ENCODE assay signal across 8 cellular contexts in the genomic region with DNA sequence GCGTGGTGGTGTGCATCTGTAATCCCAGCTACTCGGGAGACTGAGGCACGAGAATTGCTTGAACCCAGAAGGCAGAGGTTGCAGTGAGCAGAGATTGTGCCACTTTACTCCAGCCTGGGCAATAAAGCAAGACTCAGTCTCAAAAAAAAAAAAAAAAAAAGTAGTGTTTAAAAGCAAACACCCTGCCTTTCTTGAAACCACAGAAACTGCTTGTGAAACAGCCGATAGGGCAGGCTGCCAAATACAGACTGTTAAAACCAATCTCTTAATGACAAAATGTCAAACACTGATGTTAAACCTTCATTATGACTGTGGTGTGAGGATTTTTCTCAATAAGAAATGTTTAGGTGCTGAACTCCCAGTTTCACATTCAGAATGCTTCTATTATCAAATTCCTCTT.
A peak's percentile ranks its signal among the peaks of the same experiment; 100 is the strongest.
DNase-seq lines count a peak whose midpoint lies in the region; TF ChIP-seq lines count a peak whose summit lies in the region.

No MANE protein-coding gene starts in this region.

- H3K4me3 ChIP-seq in fibroblast of mammary gland (ENCODE audit: control insufficient read depth, low read depth, low read length): no peak overlapping the region

- no peak for TF ChIP-seq CTCF in fibroblast of mammary gland (conservative IDR thresholded peaks at IDR 0.05; ENCODE audit: control insufficient read depth, insufficient read depth, low read depth, low read length)

- peak; percentile 34 for DNase-seq in NK-92 treated with Interleukin-12 subunit alpha and Interleukin-12 subunit beta, amount 100 ng/mL, for 24 hours (lab: John Stamatoyannopoulos, UW)
- DNase-seq in NK-92 (lab: John Stamatoyannopoulos, UW; ENCODE audit: unreplicated experiment) (no peak), NAMALWA (ENCODE audit: low spot score) (peak; percentile 48), fibroblast of mammary gland (ENCODE audit: low read depth) (peak; percentile 63), DMS153 (lab: John Stamatoyannopoulos, UW) (no peak), retina (no peak)
- DNase-seq in activated CD8-positive, alpha-beta memory T cell treated with anti-CD3 and anti-CD28 coated beads for 4 hours (ENCODE audit: low read depth in 2 of 2): peak; percentile 32 to 46
- peak; percentile 57 for DNase-seq in stimulated activated CD8-positive, alpha-beta memory T cell treated with anti-CD3 and anti-CD28 coated beads, Interleukin-12 subunit alpha, Interleukin-12 subunit beta, amount 100 ng/mL, for 24 hours (ENCODE audit: extremely low read depth)

Comparison
In these comparisons a context has a peak if more than half of its experiments do, and no peak if none do; other contexts are left out.
1. DNase-seq: peak in NK-92 treated with Interleukin-12 subunit alpha and Interleukin-12 subunit beta, amount 100 ng/mL, for 24 hours (single experiment), NAMALWA (single experiment), activated CD8-positive, alpha-beta memory T cell treated with anti-CD3 and anti-CD28 coated beads for 4 hours (2 of 2), fibroblast of mammary gland (single experiment) and stimulated activated CD8-positive, alpha-beta memory T cell treated with anti-CD3 and anti-CD28 coated beads, Interleukin-12 subunit alpha, Interleukin-12 subunit beta, amount 100 ng/mL, for 24 hours (single experiment); none in NK-92 (single experiment), DMS153 (single experiment) and retina (single experiment).